ENCODE assay signal across 1 cellular context in genomic region chr12:119920064-119920463, GRCh38.
TF ChIP-seq lines count a peak whose summit lies in the region.

No MANE protein-coding gene starts in this region.

TF ChIP-seq in HepG2, 621 proteins besides CTCF, POLR2A, EP300 and RAD21 (continued from another document):
- TF ChIP-seq, protein P1, sequence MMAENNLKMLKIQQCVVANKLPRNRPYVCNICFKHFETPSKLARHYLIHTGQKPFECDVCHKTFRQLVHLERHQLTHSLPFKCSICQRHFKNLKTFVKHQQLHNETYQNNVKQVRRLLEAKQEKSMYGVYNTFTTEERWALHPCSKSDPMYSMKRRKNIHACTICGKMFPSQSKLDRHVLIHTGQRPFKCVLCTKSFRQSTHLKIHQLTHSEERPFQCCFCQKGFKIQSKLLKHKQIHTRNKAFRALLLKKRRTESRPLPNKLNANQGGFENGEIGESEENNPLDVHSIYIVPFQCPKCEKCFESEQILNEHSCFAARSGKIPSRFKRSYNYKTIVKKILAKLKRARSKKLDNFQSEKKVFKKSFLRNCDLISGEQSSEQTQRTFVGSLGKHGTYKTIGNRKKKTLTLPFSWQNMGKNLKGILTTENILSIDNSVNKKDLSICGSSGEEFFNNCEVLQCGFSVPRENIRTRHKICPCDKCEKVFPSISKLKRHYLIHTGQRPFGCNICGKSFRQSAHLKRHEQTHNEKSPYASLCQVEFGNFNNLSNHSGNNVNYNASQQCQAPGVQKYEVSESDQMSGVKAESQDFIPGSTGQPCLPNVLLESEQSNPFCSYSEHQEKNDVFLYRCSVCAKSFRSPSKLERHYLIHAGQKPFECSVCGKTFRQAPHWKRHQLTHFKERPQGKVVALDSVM (CRISPR knock-in tag; IDR thresholded peaks at IDR 0.05): peak; percentile 70; the same call in 1 of the 2 replicates
- TF ChIP-seq, protein P2, sequence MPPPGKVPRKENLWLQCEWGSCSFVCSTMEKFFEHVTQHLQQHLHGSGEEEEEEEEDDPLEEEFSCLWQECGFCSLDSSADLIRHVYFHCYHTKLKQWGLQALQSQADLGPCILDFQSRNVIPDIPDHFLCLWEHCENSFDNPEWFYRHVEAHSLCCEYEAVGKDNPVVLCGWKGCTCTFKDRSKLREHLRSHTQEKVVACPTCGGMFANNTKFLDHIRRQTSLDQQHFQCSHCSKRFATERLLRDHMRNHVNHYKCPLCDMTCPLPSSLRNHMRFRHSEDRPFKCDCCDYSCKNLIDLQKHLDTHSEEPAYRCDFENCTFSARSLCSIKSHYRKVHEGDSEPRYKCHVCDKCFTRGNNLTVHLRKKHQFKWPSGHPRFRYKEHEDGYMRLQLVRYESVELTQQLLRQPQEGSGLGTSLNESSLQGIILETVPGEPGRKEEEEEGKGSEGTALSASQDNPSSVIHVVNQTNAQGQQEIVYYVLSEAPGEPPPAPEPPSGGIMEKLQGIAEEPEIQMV (CRISPR knock-in tag; IDR thresholded peaks at IDR 0.05; ENCODE audit: low read depth): no peak
- TF ChIP-seq MED1 (CRISPR knock-in tag; IDR thresholded peaks at IDR 0.05) (no peak), CEBPB (IDR thresholded peaks at IDR 0.05; ENCODE audit: borderline replicate concordance, low read depth, low read length) (peak; percentile 35; the same call in 1 of the 2 replicates), ZNF766 (CRISPR knock-in tag; IDR thresholded peaks at IDR 0.05; ENCODE audit: borderline replicate concordance) (no peak), ZBTB8A (CRISPR knock-in tag; IDR thresholded peaks at IDR 0.05; ENCODE audit: borderline replicate concordance, low read depth) (no peak)
